22 cellular contexts compared by ENCODE assay signal in the genomic region with DNA sequence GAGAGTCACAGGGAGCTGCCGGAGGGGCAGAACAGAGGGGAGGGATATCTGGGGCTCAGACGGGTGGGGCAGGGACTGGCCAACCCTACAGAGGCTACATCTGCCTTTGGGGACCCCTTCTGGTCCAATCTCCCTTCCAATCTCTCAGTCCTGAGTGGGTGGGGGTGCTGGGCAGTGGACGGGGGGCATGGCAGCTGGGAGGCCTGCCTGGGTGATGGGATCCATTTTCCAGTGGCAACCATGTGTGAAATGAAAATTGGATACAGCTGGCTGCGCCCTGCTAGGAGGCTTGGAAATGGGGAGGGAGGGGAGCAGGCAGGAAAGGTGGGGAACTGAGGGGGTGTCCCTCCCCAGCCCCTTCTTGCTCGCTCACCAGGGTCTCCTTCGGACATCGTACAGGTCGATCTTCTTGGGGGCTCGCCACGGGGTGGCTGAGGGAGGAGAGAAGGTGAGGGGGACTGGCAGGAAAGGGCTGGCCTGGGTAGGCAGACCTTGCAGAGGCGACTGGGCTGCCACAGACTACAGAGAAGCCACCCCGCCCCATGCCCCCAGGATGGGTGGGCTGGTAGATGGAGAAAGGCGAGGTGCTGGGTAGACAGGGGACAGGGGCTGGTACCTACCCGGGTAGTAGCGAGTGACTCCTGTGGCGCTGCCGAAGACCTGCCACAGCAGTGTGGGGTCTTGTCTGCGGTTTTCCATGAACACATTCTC. TPM values are rescaled to one million over a fixed set of nuclear protein-coding genes. Genes with fewer than 3 reads are reported as not detected.
"Had no signal": no experiment of that assay in that cellular context is flagged by ENCODE, and none has a peak within 500 bp of the region (broad histone marks: within the 10 kb centered on the region; RNA-seq: fewer than 3 reads in every experiment).

No MANE protein-coding gene starts in this region.

- H3K36me3 Mint-ChIP-seq: activated CD8-positive, alpha-beta memory T cell treated with anti-CD3 and anti-CD28 coated beads, Interleukin-2, amount 10 ng/mL, durations not matched to agents 7 days and 5 days; activated naive CD8-positive, alpha-beta T cell had no signal

- DNase-seq: activated CD4-positive, alpha-beta T cell treated with anti-CD3 and anti-CD28 coated beads, Interleukin-2, amount 50 U/mL, for 1 hour; activated CD4-positive, CD25-positive, alpha-beta regulatory T cell treated with anti-CD3 and anti-CD28 coated beads, Interleukin-2, amount 50 U/mL, for 72 hours; activated CD8-positive, alpha-beta memory T cell treated with anti-CD3 and anti-CD28 coated beads, Interleukin-2, amount 10 ng/mL, durations not matched to agents 7 days and 5 days; activated CD8-positive, alpha-beta T cell treated with anti-CD3 and anti-CD28 coated beads for 36 hours; activated T-cell treated with anti-CD3 and anti-CD28 coated beads, Interleukin-2, amount 50 U/mL, for 48 hours; anterior cingulate cortex; dermis blood vessel endothelial cell; effector CD4-positive, alpha-beta T cell; esophagus squamous epithelium; foreskin melanocyte; left ventricle myocardium superior; nephron progenitor cell; occipital lobe; psoas muscle; right cardiac atrium; stimulated activated naive CD4-positive, alpha-beta T cell treated with Interleukin-2 at 50 U/mL for 16 hours; T-helper 17 cell; T1000; testis; transverse colon had no signal

- ATAC-seq: activated CD8-positive, alpha-beta memory T cell treated with anti-CD3 and anti-CD28 coated beads, Interleukin-2, amount 10 ng/mL, durations not matched to agents 7 days and 5 days; activated CD8-positive, alpha-beta T cell treated with anti-CD3 and anti-CD28 coated beads for 36 hours; left ventricle myocardium superior; psoas muscle; right cardiac atrium; T-helper 17 cell had no signal

- H3K27ac Mint-ChIP-seq: activated CD8-positive, alpha-beta memory T cell treated with anti-CD3 and anti-CD28 coated beads, Interleukin-2, amount 10 ng/mL, durations not matched to agents 7 days and 5 days; activated CD8-positive, alpha-beta T cell treated with anti-CD3 and anti-CD28 coated beads for 36 hours; activated naive CD8-positive, alpha-beta T cell; activated T-helper 2 cell treated with anti-CD3 and anti-CD28 coated beads, Interferon-gamma antibody, Interleukin-2, Interleukin-4, amounts not matched to agents 10 μg/mL and 5 μg/mL and 100 μg/mL, durations not matched to agents 14 hours and 24 hours and 36 hours; nephron progenitor cell; T-helper 17 cell had no signal

- H3K9me3 Mint-ChIP-seq: activated CD8-positive, alpha-beta T cell treated with anti-CD3 and anti-CD28 coated beads for 36 hours; activated T-helper 2 cell treated with anti-CD3 and anti-CD28 coated beads, Interferon-gamma antibody, Interleukin-2, Interleukin-4, amounts not matched to agents 10 μg/mL and 5 μg/mL and 100 μg/mL, durations not matched to agents 14 hours and 24 hours and 36 hours; nephron progenitor cell had no signal

- H3K4me1 Mint-ChIP-seq: activated CD8-positive, alpha-beta memory T cell treated with anti-CD3 and anti-CD28 coated beads, Interleukin-2, amount 10 ng/mL, durations not matched to agents 7 days and 5 days; T-helper 17 cell had no signal

- H3K4me3 Mint-ChIP-seq: activated CD8-positive, alpha-beta memory T cell treated with anti-CD3 and anti-CD28 coated beads, Interleukin-2, amount 10 ng/mL, durations not matched to agents 7 days and 5 days; activated CD8-positive, alpha-beta T cell treated with anti-CD3 and anti-CD28 coated beads for 36 hours; activated naive CD8-positive, alpha-beta T cell; nephron progenitor cell; T-helper 17 cell had no signal

- H3K27me3 Mint-ChIP-seq: activated CD8-positive, alpha-beta memory T cell treated with anti-CD3 and anti-CD28 coated beads, Interleukin-2, amount 10 ng/mL, durations not matched to agents 7 days and 5 days; activated CD8-positive, alpha-beta T cell treated with anti-CD3 and anti-CD28 coated beads for 36 hours; activated naive CD8-positive, alpha-beta T cell; T-helper 17 cell had no signal

RNA-seq across cellular contexts. Expression of gene ZMYND10, which starts 35.0 kb away (rescaled TPM):
- total RNA-seq: dermis blood vessel endothelial cell, transverse colon had no signal
